14 cellular contexts compared by ENCODE assay signal in genomic region chr10:75406158-75407065, GRCh38. TPM values are rescaled to one million over a fixed set of nuclear protein-coding genes. Genes with fewer than 3 reads are reported as not detected.
A peak's percentile ranks its signal among the peaks of the same experiment; 100 is the strongest.
DNase-seq lines count a peak whose midpoint lies in the region; ATAC-seq and TF ChIP-seq lines count a peak whose summit lies in the region.
"Had no signal": no experiment of that assay in that cellular context is flagged by ENCODE, and none has a peak within 500 bp of the region (broad histone marks: within the 10 kb centered on the region; RNA-seq: fewer than 3 reads in every experiment).

No MANE protein-coding gene starts in this region.

- WGBS in ectodermal cell, 2 experiments: 11% methylated on average over 37 to 38 of the region's 38 CpGs

- H3K9me3 ChIP-seq in cardiac muscle cell (ENCODE audit: low read depth) (no peaks in the 10 kb centered on the region), ectodermal cell (ENCODE audit: control insufficient read depth, low read length) (no peaks in the 10 kb centered on the region), uterus (no peaks in the 10 kb centered on the region)
- H3K9me3 ChIP-seq: A549 had no signal

- H3K9me3 Mint-ChIP-seq in naive B cell: peaks cover 6 to 17% (median 9%) of the 10 kb centered on the region in 7 donors
- H3K9me3 Mint-ChIP-seq: T-helper 2 cell treated with Interferon-gamma antibody and Interleukin-4, amounts not matched to agents 5 μg/mL and 100 μg/mL, for 36 hours had no signal

- H3K4me3 Mint-ChIP-seq in naive B cell: peak overlapping the region in 5 of 8 donors; percentile 16 to 84 (median 59)

- ATAC-seq in naive B cell (ENCODE audit: low read depth in 2 of 2) (no peak), HG03354 (IDR thresholded peaks at IDR 0.05; ENCODE audit: poor library complexity, severe bottlenecking, unreplicated experiment) (no peak)
- ATAC-seq: A549 had no signal

- peaks cover 33 to 43% (median 34%) of the 10 kb centered on the region in 3 donors for H3K4me1 Mint-ChIP-seq in naive B cell

- TF ChIP-seq CTCF in cardiac muscle cell (IDR thresholded peaks at IDR 0.05; ENCODE audit: low read depth, low read length) (no peak), uterus (IDR thresholded peaks at IDR 0.05) (no peak)

- H3K36me3 ChIP-seq in cardiac muscle cell: no peaks in the 10 kb centered on the region
- H3K36me3 ChIP-seq in ectodermal cell (ENCODE audit: control insufficient read depth, insufficient read depth, low read length): no peaks in the 10 kb centered on the region
- no peaks in the 10 kb centered on the region for H3K36me3 ChIP-seq in uterus

- H3K4me3 ChIP-seq in cardiac muscle cell (peak overlapping the region; percentile 71), ectodermal cell (ENCODE audit: insufficient read depth, low read depth, low read length) (peak overlapping the region; percentile 91), uterus (no peak overlapping the region)
- H3K4me3 ChIP-seq: A549 had no signal

- H3K27me3 ChIP-seq in cardiac muscle cell (peaks cover 45% of the 10 kb centered on the region), ectodermal cell (ENCODE audit: control insufficient read depth, insufficient read depth, low read length, poor library complexity, severe bottlenecking) (peaks cover 87% of the 10 kb centered on the region), uterus (no peaks in the 10 kb centered on the region)

- H3K27ac Mint-ChIP-seq in naive B cell: peak overlapping the region in 1 of 6 donors; percentile 62

- no peak overlapping the region for H3K27ac ChIP-seq in cardiac muscle cell
- no peak overlapping the region for H3K27ac ChIP-seq in ectodermal cell (ENCODE audit: insufficient read depth, low read depth, low read length, poor library complexity, severe bottlenecking)
- peak overlapping the region; percentile 97 to 98 for H3K27ac ChIP-seq in uterus
- H3K27ac ChIP-seq: A549 had no signal

- H3K36me3 Mint-ChIP-seq in naive B cell: peaks cover 4 to 34% of the 10 kb centered on the region in 2 donors

- H3K27me3 Mint-ChIP-seq in naive B cell: peaks cover 70 to 79% (median 76%) of the 10 kb centered on the region in 3 donors

- intact Hi-C loops in cardiac septum (cut with DNase I) (loop anchor here (5.0 to 10.0 kb wide), 3 partner anchors 61 to 368 kb away; no protein-coding TSS in a partner anchor), uterus (cut with DNase I; ENCODE audit: low total_unique reads) (loop anchor here (5.0 kb wide), 1 partner anchor 256 kb away; no protein-coding TSS in a partner anchor)

- peaks cover 8% of the 10 kb centered on the region for H3K4me1 ChIP-seq in cardiac muscle cell (ENCODE audit: low read depth)
- H3K4me1 ChIP-seq in ectodermal cell (ENCODE audit: control insufficient read depth, insufficient read depth, low read length): peaks cover 29% of the 10 kb centered on the region
- peaks cover 0 to 7% of the 10 kb centered on the region in 2 donors for H3K4me1 ChIP-seq in uterus

- TF ChIP-seq POLR2A in uterus (IDR thresholded peaks at IDR 0.05): no peak

- DNase-seq in cardiac muscle cell (ENCODE audit: low read depth in 1 of 2, low spot score in 1 of 2) (peak in 1 of 2 donors; percentile 16), cardiac septum (ENCODE audit: low spot score) (no peak), naive B cell (no peak), uterus (no peak), NCI-H2196 (lab: John Stamatoyannopoulos, UW; ENCODE audit: unreplicated experiment) (no peak), kidney glomerular epithelial cell (lab: John Stamatoyannopoulos, UW) (no peak)
- DNase-seq: activated CD4-positive, alpha-beta T cell treated with anti-CD3 and anti-CD28 coated beads, Interleukin-2, amount 50 U/mL, for 4 hours; activated naive CD4-positive, alpha-beta T cell; NCI-H1417 treated with DMSO at 0.1 percent for 48 hours; NCI-H748 treated with DMSO at 0.1 percent for 48 hours had no signal

RNA-seq across cellular contexts. Expression of gene ZNF503, which starts 4.8 kb away (rescaled TPM):
- total RNA-seq in cardiac muscle cell (110 and 124 TPM in 2 replicates), cardiac septum (3.3 TPM), uterus (10 to 100 TPM; 12.1 to 99.4 (median 26.0) TPM)
- polyA plus RNA-seq in cardiac muscle cell (37.3 and 41.8 TPM in 2 replicates), naive B cell (ENCODE audit: low read depth in 6 of 6) (not detected)
- polyA plus RNA-seq in ectodermal cell (2013, experiment 1 of 4): 42.5 TPM
- polyA plus RNA-seq in ectodermal cell (2013, experiment 2 of 4): 48.6 TPM
- 60.3 TPM for polyA plus RNA-seq in ectodermal cell (2013, experiment 3 of 4)
- 64.8 TPM for polyA plus RNA-seq in ectodermal cell (2013, experiment 4 of 4)

RNA-seq across cellular contexts. Expression of gene LRMDA, which starts 25.0 kb away (rescaled TPM):
- total RNA-seq in cardiac muscle cell (3.0 and 6.2 TPM in 2 replicates), cardiac septum (4.5 TPM), uterus (10 to 100 TPM in 1 of 4 donors, 1 to 10 TPM in 3; 1.5 to 15.7 (median 4.6) TPM)
- polyA plus RNA-seq in cardiac muscle cell (11.7 and 29.3 TPM in 2 replicates), naive B cell (ENCODE audit: low read depth in 6 of 6) (1 to 10 TPM in 1 of 6 donors, not detected in 5; 2.1 TPM)
- polyA plus RNA-seq in ectodermal cell (2013, experiment 1 of 4): 0.28 TPM
- polyA plus RNA-seq in ectodermal cell (2013, experiment 2 of 4): 1.3 TPM
- 1.3 TPM for polyA plus RNA-seq in ectodermal cell (2013, experiment 3 of 4)
- polyA plus RNA-seq in ectodermal cell (2013, experiment 4 of 4): 0.65 TPM

Comparison
In these comparisons a context has a peak if more than half of its experiments do, and no peak if none do; other contexts are left out.
1. H3K27ac ChIP-seq: peak in uterus (2 of 2); none in cardiac muscle cell (single experiment) and ectodermal cell (single experiment).
2. H3K4me3 ChIP-seq: peak in cardiac muscle cell (single experiment) and ectodermal cell (single experiment); none in uterus (0 of 2).